ENCODE assay signal across 9 cellular contexts in the genomic region with DNA sequence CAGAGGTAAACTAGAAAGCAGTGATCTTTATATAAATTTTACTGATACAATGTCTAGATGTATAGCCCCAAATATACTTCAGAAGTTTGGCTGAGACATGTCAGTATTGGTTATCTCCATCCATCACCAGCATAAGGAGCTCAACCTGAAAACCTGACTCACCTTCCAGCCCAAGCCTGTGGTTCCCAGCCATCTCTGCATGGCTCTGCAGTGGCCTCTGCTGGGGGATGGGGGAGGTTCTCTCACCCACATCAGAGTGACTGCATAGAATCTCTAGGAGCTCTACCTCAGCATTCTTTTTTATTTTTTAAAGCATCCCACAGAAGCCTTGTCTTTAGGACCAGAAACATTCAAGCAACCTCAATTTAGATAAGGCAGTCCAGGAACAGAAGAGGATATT. TPM values are rescaled to one million over a fixed set of nuclear protein-coding genes. Genes with fewer than 3 reads are reported as not detected.
DNase-seq lines count a peak whose midpoint lies in the region; ATAC-seq and TF ChIP-seq lines count a peak whose summit lies in the region.
"Had no signal": no experiment of that assay in that cellular context is flagged by ENCODE, and none has a peak within 500 bp of the region (broad histone marks: within the 10 kb centered on the region; RNA-seq: fewer than 3 reads in every experiment).

No MANE protein-coding gene starts in this region.

- DNase-seq in AG08395 (ENCODE audit: low spot score) = peak; percentile 62
- peak; percentile 53 for DNase-seq in OCI-M1 (lab: John Stamatoyannopoulos, UW)
- peak; percentile 43 to 66 for DNase-seq in activated T-helper 1 cell treated with anti-CD3 and anti-CD28 coated beads, Interleukin-2, amount 50 U/mL, for 16 hours (ENCODE audit: low read depth in 1 of 2, low spot score in 1 of 2)
- no peak for DNase-seq in heart right ventricle
- peak; percentile 81 to 83 for DNase-seq in stimulated activated CD4-positive, alpha-beta T cell treated with anti-CD3 and anti-CD28 coated beads, Interleukin-2, amount 100 ng/mL, for 24 hours
- DNase-seq in middle frontal gyrus (ENCODE audit: extremely low spot score, low spot score) = no peak

- H3K4me1 ChIP-seq in heart right ventricle = peaks cover 7 to 83% (median 67%) of the 10 kb centered on the region in 9 donors

- no peaks in the 10 kb centered on the region for H3K36me3 ChIP-seq in heart right ventricle

- ATAC-seq in GM18511 (IDR thresholded peaks at IDR 0.05; ENCODE audit: unreplicated experiment) (peak; percentile 88), HG02981 (IDR thresholded peaks at IDR 0.05; ENCODE audit: unreplicated experiment) (peak; percentile 88), heart right ventricle (peak in 5 of 8 donors; percentile 26 to 64 (median 52))

- intact Hi-C loops in heart right ventricle (cut with DNase I) = loop anchor here in 1 of 10 donors (10.0 kb wide), 2 partner anchors 68 to 188 kb away; no protein-coding TSS in a partner anchor

- no peaks in the 10 kb centered on the region for H3K27me3 ChIP-seq in heart right ventricle

- H3K27ac ChIP-seq in heart right ventricle = no peak overlapping the region

- no peak overlapping the region for H3K4me3 ChIP-seq in heart right ventricle

- peak in 7 of 9 donors; percentile 29 to 56 (median 47) for TF ChIP-seq CTCF in heart right ventricle (IDR thresholded peaks at IDR 0.05)

- H3K9me3 ChIP-seq in heart right ventricle = no peaks in the 10 kb centered on the region

RNA-seq across cellular contexts. Expression of gene USP7, which starts 27.3 kb away (rescaled TPM):
- total RNA-seq in heart right ventricle = 10 to 100 TPM; 59.0 to 84.8 (median 67.1) TPM
- polyA plus RNA-seq in heart right ventricle = 10 to 100 TPM; 22.2 to 24.9 TPM

RNA-seq across cellular contexts. Expression of gene LITAFD, which starts 54.3 kb away (rescaled TPM):
- total RNA-seq in heart right ventricle = not detected
- polyA plus RNA-seq in heart right ventricle = not detected
- total RNA-seq: subcutaneous adipose tissue had no signal

Comparison
In these comparisons a context has a peak if more than half of its experiments do, and no peak if none do; other contexts are left out.
1. DNase-seq: peak in AG08395 (single experiment), OCI-M1 (single experiment), activated T-helper 1 cell treated with anti-CD3 and anti-CD28 coated beads, Interleukin-2, amount 50 U/mL, for 16 hours (2 of 2) and stimulated activated CD4-positive, alpha-beta T cell treated with anti-CD3 and anti-CD28 coated beads, Interleukin-2, amount 100 ng/mL, for 24 hours (2 of 2); none in heart right ventricle (0 of 2) and middle frontal gyrus (single experiment).
2. Peak in every context shown above with its lines, with median percentiles within 50 percentile points of each other: ATAC-seq.